ENCODE assay signal across 8 cellular contexts in the genomic region with DNA sequence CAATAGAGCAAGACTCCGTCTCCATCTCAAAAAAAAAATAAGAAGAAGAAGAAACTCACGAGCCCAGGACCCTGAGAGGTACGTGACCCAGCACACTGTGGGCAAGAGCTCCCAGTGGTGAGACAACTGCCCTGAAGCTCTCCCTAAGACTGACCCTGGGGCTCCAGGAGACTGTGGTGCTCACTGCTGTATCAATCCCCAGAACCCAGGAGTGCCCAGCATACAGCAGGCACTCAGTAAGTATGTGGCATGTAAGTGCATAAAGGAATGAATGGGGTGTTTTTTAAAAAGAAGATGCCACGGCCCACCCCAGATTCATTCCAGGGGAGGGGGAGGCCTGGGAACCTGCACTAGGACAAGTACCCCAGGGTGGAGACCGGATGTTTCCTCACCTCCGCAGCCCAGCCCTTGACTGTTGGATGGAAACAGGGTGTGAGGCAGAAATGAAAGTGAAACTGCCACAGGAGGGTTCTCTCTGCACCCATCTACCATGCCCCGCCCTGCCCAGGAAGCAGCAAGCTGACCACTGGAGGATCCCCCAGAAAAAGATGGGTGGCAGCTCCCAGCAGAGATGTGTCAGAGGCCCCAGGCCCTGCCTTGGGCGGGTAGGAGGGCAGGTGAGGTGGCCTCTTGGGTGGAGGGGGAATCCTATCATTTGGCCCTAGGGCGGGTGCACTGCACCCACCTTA. TPM values are rescaled to one million over a fixed set of nuclear protein-coding genes. Genes with fewer than 3 reads are reported as not detected.
A peak's percentile ranks its signal among the peaks of the same experiment; 100 is the strongest.
DNase-seq lines count a peak whose midpoint lies in the region; ATAC-seq and TF ChIP-seq lines count a peak whose summit lies in the region.

No MANE protein-coding gene starts in this region.

- WGBS in suprapubic skin = 74% methylated on average over 9 of the region's 9 CpGs

- H3K27me3 Mint-ChIP-seq in natural killer cell (ENCODE audit: low read depth in 2 of 2) = no peaks in the 10 kb centered on the region

- in situ Hi-C loops in G401 (cut with HindIII; ENCODE audit: low sequenced_read_pairs) = no loop called here

- H2AFZ ChIP-seq in OCI-LY1 (ENCODE audit: low read length) = no peak overlapping the region

- ATAC-seq in GM18907 (IDR thresholded peaks at IDR 0.05; ENCODE audit: unreplicated experiment) (peak; percentile 93), HG02870 (IDR thresholded peaks at IDR 0.05; ENCODE audit: unreplicated experiment) (peak; percentile 76), natural killer cell (peak; percentile 96 to 97 (median 96))

- H3K4me3 Mint-ChIP-seq in natural killer cell = peak overlapping the region; percentile 89

- H3K4me1 ChIP-seq in OCI-LY1 (ENCODE audit: insufficient read depth, low read length, severe bottlenecking) = peaks cover 8% of the 10 kb centered on the region
- H3K4me1 ChIP-seq in suprapubic skin = peaks cover 7% of the 10 kb centered on the region

- TF ChIP-seq EP300 in suprapubic skin (IDR thresholded peaks at IDR 0.05) = no peak

- no peaks in the 10 kb centered on the region for H3F3A ChIP-seq in OCI-LY1 (ENCODE audit: insufficient read depth, low read length)

- H3K9me3 Mint-ChIP-seq in natural killer cell = no peaks in the 10 kb centered on the region

- no peaks in the 10 kb centered on the region for H3K36me3 Mint-ChIP-seq in natural killer cell

- intact Hi-C loops in natural killer cell (cut with micrococcal nuclease) = loop anchor here (1.0 to 5.0 kb wide), 2 partner anchors 10 to 34 kb away; no protein-coding TSS in a partner anchor

- no peaks in the 10 kb centered on the region for H3K9me2 ChIP-seq in OCI-LY1 (ENCODE audit: low read depth, low read length)

- H3K27me3 ChIP-seq in OCI-LY1 (ENCODE audit: insufficient read depth, low read length) = no peaks in the 10 kb centered on the region
- no peaks in the 10 kb centered on the region for H3K27me3 ChIP-seq in suprapubic skin

- H4K20me1 ChIP-seq in OCI-LY1 (ENCODE audit: insufficient read depth, low read length) = no peaks in the 10 kb centered on the region

- TF ChIP-seq POLR2A in suprapubic skin (IDR thresholded peaks at IDR 0.05) = no peak

- TF ChIP-seq CTCF in OCI-LY1 (IDR thresholded peaks at IDR 0.05; ENCODE audit: low read length) (no peak), natural killer cell (IDR thresholded peaks at IDR 0.05) (no peak), suprapubic skin (IDR thresholded peaks at IDR 0.05) (no peak)

- peak overlapping the region; percentile 90 to 96 for H3K27ac Mint-ChIP-seq in natural killer cell

- no peak overlapping the region for H3K9ac ChIP-seq in OCI-LY1 (ENCODE audit: low read length)

- H3K36me3 ChIP-seq in OCI-LY1 (ENCODE audit: insufficient read depth, low read length) (no peaks in the 10 kb centered on the region), suprapubic skin (no peaks in the 10 kb centered on the region)

- peak overlapping the region; percentile 7 for H3K4me3 ChIP-seq in OCI-LY1 (ENCODE audit: low read depth, low read length, poor library complexity, severe bottlenecking)
- H3K4me3 ChIP-seq in suprapubic skin = no peak overlapping the region

- no peaks in the 10 kb centered on the region for H3K9me3 ChIP-seq in OCI-LY1 (ENCODE audit: low read length)
- no peaks in the 10 kb centered on the region for H3K9me3 ChIP-seq in suprapubic skin

- no peaks in the 10 kb centered on the region for H3K79me2 ChIP-seq in OCI-LY1 (ENCODE audit: insufficient read depth, low read length)

- H3K27ac ChIP-seq in OCI-LY1 (ENCODE audit: low read depth, low read length, poor library complexity, severe bottlenecking) = no peak overlapping the region
- no peak overlapping the region for H3K27ac ChIP-seq in suprapubic skin

- peaks cover 30 to 56% of the 10 kb centered on the region in 2 donors for H3K4me1 Mint-ChIP-seq in natural killer cell

- peak; percentile 54 for DNase-seq in activated effector memory CD4-positive, alpha-beta T cell treated with Interleukin-2 at 50 U/mL for 16 hours
- DNase-seq in natural killer cell (peak; percentile 63), NCI-H1417 treated with DMSO at 0.1 percent for 48 hours (lab: John Stamatoyannopoulos, UW) (no peak), suprapubic skin (ENCODE audit: low spot score in 2 of 2) (no peak), G401 (ENCODE audit: low spot score) (no peak)

- peak overlapping the region; percentile 57 for H3K4me2 ChIP-seq in OCI-LY1 (ENCODE audit: low read length)

RNA-seq across cellular contexts. Expression of a gene that starts 12.2 kb away (rescaled TPM):
- total RNA-seq in natural killer cell (10 to 100 TPM; 73.2 to 74.8 (median 74.4) TPM), suprapubic skin (10 to 100 TPM; 29.9 to 33.6 (median 32.2) TPM)
- total RNA-seq in G401 (2014; rRNA removed; shearing (Covaris generic)) = 48.6 and 90.7 TPM in 2 replicates

Comparison
In these comparisons a context has a peak if more than half of its experiments do, and no peak if none do; other contexts are left out.
1. DNase-seq: peak in activated effector memory CD4-positive, alpha-beta T cell treated with Interleukin-2 at 50 U/mL for 16 hours (single experiment) and natural killer cell (single experiment); none in NCI-H1417 treated with DMSO at 0.1 percent for 48 hours (single experiment), suprapubic skin (0 of 2) and G401 (single experiment).
2. Peak in every context shown above with its lines, with median percentiles within 50 percentile points of each other: ATAC-seq.